1 cellular context compared by ENCODE assay signal in genomic region chr11:46242961-46243795, GRCh38.
A peak's percentile ranks its signal among the peaks of the same experiment; 100 is the strongest.
TF ChIP-seq lines count a peak whose summit lies in the region.

No MANE protein-coding gene starts in this region.

TF ChIP-seq in K562, 482 proteins besides CTCF, POLR2A, EP300 and RAD21 (continued from another document and continues in another):
- TF ChIP-seq ZBTB2 (IDR thresholded peaks at IDR 0.05) (peak; percentile 96), GMEB1 (CRISPR knock-in tag; IDR thresholded peaks at IDR 0.05) (no peak), VEZF1 (CRISPR knock-in tag; IDR thresholded peaks at IDR 0.05) (peak; percentile 96), MCM2 (IDR thresholded peaks at IDR 0.05; ENCODE audit: low read depth) (no peak), ZNF766 (CRISPR knock-in tag; conservative IDR thresholded peaks at IDR 0.05) (peak; percentile 88), YBX1 (IDR thresholded peaks at IDR 0.05) (no peak), ARID1B (IDR thresholded peaks at IDR 0.05) (peak; percentile 86), ADNP (tag; IDR thresholded peaks at IDR 0.05) (no peak), FOXJ2 (tag; IDR thresholded peaks at IDR 0.05) (peak; percentile 96), CREB5 (CRISPR knock-in tag; IDR thresholded peaks at IDR 0.05) (no peak), TCF3 (CRISPR knock-in tag; IDR thresholded peaks at IDR 0.05) (peak; percentile 87), PCBP1 (IDR thresholded peaks at IDR 0.05; ENCODE audit: low read depth, low read length, poor library complexity, severe bottlenecking) (no peak), ZNF217 (CRISPR knock-in tag; IDR thresholded peaks at IDR 0.05) (no peak), XRCC5 (IDR thresholded peaks at IDR 0.05; ENCODE audit: low read depth, low read length) (0 out of 2 replicates have a peak, but pooled peaks have one; percentile 34), ZNF280B (CRISPR knock-in tag; IDR thresholded peaks at IDR 0.05) (no peak), SAFB (IDR thresholded peaks at IDR 0.05; ENCODE audit: borderline replicate concordance, low read depth, low read length) (no peak), GABPA (tag; conservative IDR thresholded peaks at IDR 0.05; ENCODE audit: low read depth) (0 out of 2 replicates have a peak, but pooled peaks have one; percentile 16), E2F3 (CRISPR knock-in tag; IDR thresholded peaks at IDR 0.05) (no peak), EGR1 (conservative IDR thresholded peaks at IDR 0.05) (no peak), ZNF212 (CRISPR knock-in tag; IDR thresholded peaks at IDR 0.05) (no peak), FOXO4 (CRISPR knock-in tag; IDR thresholded peaks at IDR 0.05) (no peak), SMAD4 (CRISPR knock-in tag; conservative IDR thresholded peaks at IDR 0.05) (peak; percentile 70; the same call in 1 of the 2 replicates), FOS (IDR thresholded peaks at IDR 0.05; ENCODE audit: extremely low read depth, insufficient read length) (no peak), JUND (IDR thresholded peaks at IDR 0.05; ENCODE audit: borderline replicate concordance, low read depth, low read length) (peak; percentile 95), JUND (tag; IDR thresholded peaks at IDR 0.05; ENCODE audit: borderline replicate concordance, low read depth, low read length) (peak; percentile 78; the same call in 1 of the 3 replicates), HDAC1 (IDR thresholded peaks at IDR 0.05) (peak in 1 of 2 experiments; percentile 30; a peak in 1 of 4 replicates), ETV1 (tag; conservative IDR thresholded peaks at IDR 0.05; ENCODE audit: low read depth) (peak; percentile 46; the same call in 1 of the 2 replicates), ZNF146 (CRISPR knock-in tag; IDR thresholded peaks at IDR 0.05; ENCODE audit: unreplicated experiment) (no peak), ZNF699 (CRISPR knock-in tag; IDR thresholded peaks at IDR 0.05; ENCODE audit: insufficient replicate concordance) (no peak), CTBP1 (IDR thresholded peaks at IDR 0.05; ENCODE audit: borderline replicate concordance) (peak; percentile 73; the same call in 1 of the 2 replicates), CBFA2T3 (IDR thresholded peaks at IDR 0.05) (peak; percentile 82), ZZZ3 (IDR thresholded peaks at IDR 0.05) (no peak), FUS (optimal IDR thresholded peaks at IDR 0.05; ENCODE audit: low read depth, low read length) (no peak), POLR3A (IDR thresholded peaks at IDR 0.05; ENCODE audit: borderline replicate concordance, extremely low read depth, insufficient read depth, insufficient read length) (no peak)
- TF ChIP-seq, protein P1, sequence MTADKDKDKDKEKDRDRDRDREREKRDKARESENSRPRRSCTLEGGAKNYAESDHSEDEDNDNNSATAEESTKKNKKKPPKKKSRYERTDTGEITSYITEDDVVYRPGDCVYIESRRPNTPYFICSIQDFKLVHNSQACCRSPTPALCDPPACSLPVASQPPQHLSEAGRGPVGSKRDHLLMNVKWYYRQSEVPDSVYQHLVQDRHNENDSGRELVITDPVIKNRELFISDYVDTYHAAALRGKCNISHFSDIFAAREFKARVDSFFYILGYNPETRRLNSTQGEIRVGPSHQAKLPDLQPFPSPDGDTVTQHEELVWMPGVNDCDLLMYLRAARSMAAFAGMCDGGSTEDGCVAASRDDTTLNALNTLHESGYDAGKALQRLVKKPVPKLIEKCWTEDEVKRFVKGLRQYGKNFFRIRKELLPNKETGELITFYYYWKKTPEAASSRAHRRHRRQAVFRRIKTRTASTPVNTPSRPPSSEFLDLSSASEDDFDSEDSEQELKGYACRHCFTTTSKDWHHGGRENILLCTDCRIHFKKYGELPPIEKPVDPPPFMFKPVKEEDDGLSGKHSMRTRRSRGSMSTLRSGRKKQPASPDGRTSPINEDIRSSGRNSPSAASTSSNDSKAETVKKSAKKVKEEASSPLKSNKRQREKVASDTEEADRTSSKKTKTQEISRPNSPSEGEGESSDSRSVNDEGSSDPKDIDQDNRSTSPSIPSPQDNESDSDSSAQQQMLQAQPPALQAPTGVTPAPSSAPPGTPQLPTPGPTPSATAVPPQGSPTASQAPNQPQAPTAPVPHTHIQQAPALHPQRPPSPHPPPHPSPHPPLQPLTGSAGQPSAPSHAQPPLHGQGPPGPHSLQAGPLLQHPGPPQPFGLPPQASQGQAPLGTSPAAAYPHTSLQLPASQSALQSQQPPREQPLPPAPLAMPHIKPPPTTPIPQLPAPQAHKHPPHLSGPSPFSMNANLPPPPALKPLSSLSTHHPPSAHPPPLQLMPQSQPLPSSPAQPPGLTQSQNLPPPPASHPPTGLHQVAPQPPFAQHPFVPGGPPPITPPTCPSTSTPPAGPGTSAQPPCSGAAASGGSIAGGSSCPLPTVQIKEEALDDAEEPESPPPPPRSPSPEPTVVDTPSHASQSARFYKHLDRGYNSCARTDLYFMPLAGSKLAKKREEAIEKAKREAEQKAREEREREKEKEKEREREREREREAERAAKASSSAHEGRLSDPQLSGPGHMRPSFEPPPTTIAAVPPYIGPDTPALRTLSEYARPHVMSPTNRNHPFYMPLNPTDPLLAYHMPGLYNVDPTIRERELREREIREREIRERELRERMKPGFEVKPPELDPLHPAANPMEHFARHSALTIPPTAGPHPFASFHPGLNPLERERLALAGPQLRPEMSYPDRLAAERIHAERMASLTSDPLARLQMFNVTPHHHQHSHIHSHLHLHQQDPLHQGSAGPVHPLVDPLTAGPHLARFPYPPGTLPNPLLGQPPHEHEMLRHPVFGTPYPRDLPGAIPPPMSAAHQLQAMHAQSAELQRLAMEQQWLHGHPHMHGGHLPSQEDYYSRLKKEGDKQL (CRISPR knock-in tag; IDR thresholded peaks at IDR 0.05; ENCODE audit: borderline replicate concordance), result no peak
- TF ChIP-seq, protein P2, sequence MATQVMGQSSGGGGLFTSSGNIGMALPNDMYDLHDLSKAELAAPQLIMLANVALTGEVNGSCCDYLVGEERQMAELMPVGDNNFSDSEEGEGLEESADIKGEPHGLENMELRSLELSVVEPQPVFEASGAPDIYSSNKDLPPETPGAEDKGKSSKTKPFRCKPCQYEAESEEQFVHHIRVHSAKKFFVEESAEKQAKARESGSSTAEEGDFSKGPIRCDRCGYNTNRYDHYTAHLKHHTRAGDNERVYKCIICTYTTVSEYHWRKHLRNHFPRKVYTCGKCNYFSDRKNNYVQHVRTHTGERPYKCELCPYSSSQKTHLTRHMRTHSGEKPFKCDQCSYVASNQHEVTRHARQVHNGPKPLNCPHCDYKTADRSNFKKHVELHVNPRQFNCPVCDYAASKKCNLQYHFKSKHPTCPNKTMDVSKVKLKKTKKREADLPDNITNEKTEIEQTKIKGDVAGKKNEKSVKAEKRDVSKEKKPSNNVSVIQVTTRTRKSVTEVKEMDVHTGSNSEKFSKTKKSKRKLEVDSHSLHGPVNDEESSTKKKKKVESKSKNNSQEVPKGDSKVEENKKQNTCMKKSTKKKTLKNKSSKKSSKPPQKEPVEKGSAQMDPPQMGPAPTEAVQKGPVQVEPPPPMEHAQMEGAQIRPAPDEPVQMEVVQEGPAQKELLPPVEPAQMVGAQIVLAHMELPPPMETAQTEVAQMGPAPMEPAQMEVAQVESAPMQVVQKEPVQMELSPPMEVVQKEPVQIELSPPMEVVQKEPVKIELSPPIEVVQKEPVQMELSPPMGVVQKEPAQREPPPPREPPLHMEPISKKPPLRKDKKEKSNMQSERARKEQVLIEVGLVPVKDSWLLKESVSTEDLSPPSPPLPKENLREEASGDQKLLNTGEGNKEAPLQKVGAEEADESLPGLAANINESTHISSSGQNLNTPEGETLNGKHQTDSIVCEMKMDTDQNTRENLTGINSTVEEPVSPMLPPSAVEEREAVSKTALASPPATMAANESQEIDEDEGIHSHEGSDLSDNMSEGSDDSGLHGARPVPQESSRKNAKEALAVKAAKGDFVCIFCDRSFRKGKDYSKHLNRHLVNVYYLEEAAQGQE (CRISPR knock-in tag; IDR thresholded peaks at IDR 0.05; ENCODE audit: low read depth), result peak; percentile 56; the same call in 1 of the 2 replicates
- TF ChIP-seq, protein P3, sequence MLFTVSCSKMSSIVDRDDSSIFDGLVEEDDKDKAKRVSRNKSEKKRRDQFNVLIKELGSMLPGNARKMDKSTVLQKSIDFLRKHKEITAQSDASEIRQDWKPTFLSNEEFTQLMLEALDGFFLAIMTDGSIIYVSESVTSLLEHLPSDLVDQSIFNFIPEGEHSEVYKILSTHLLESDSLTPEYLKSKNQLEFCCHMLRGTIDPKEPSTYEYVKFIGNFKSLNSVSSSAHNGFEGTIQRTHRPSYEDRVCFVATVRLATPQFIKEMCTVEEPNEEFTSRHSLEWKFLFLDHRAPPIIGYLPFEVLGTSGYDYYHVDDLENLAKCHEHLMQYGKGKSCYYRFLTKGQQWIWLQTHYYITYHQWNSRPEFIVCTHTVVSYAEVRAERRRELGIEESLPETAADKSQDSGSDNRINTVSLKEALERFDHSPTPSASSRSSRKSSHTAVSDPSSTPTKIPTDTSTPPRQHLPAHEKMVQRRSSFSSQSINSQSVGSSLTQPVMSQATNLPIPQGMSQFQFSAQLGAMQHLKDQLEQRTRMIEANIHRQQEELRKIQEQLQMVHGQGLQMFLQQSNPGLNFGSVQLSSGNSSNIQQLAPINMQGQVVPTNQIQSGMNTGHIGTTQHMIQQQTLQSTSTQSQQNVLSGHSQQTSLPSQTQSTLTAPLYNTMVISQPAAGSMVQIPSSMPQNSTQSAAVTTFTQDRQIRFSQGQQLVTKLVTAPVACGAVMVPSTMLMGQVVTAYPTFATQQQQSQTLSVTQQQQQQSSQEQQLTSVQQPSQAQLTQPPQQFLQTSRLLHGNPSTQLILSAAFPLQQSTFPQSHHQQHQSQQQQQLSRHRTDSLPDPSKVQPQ (CRISPR knock-in tag; IDR thresholded peaks at IDR 0.05; ENCODE audit: borderline replicate concordance), result peak; percentile 68; the same call in 1 of the 2 replicates
- TF ChIP-seq, protein P4, sequence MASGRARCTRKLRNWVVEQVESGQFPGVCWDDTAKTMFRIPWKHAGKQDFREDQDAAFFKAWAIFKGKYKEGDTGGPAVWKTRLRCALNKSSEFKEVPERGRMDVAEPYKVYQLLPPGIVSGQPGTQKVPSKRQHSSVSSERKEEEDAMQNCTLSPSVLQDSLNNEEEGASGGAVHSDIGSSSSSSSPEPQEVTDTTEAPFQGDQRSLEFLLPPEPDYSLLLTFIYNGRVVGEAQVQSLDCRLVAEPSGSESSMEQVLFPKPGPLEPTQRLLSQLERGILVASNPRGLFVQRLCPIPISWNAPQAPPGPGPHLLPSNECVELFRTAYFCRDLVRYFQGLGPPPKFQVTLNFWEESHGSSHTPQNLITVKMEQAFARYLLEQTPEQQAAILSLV (tag; IDR thresholded peaks at IDR 0.05), result peak; percentile 97
